2 cellular contexts compared by ENCODE assay signal in genomic region chr2:216803803-216804202, GRCh38.
TF ChIP-seq lines count a peak whose summit lies in the region.

No MANE protein-coding gene starts in this region.

TF ChIP-seq in IMR-90, 13 proteins besides CTCF, POLR2A, EP300 and RAD21:
- TF ChIP-seq, protein P1, sequence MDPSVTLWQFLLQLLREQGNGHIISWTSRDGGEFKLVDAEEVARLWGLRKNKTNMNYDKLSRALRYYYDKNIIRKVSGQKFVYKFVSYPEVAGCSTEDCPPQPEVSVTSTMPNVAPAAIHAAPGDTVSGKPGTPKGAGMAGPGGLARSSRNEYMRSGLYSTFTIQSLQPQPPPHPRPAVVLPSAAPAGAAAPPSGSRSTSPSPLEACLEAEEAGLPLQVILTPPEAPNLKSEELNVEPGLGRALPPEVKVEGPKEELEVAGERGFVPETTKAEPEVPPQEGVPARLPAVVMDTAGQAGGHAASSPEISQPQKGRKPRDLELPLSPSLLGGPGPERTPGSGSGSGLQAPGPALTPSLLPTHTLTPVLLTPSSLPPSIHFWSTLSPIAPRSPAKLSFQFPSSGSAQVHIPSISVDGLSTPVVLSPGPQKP (IDR thresholded peaks at IDR 0.05; ENCODE audit: borderline replicate concordance, low read depth, low read length) = no peak
- TF ChIP-seq RFX5 (IDR thresholded peaks at IDR 0.05; ENCODE audit: low read depth, low read length) (no peak), CEBPB (IDR thresholded peaks at IDR 0.05; ENCODE audit: low read depth, low read length) (no peak), MAFK (IDR thresholded peaks at IDR 0.05; ENCODE audit: low read depth, low read length) (no peak), BHLHE40 (IDR thresholded peaks at IDR 0.05; ENCODE audit: low read depth, low read length) (no peak), FOS (IDR thresholded peaks at IDR 0.05; ENCODE audit: low read depth, low read length) (no peak), NFE2L2 (IDR thresholded peaks at IDR 0.05; ENCODE audit: low read depth, low read length) (no peak), MAZ (IDR thresholded peaks at IDR 0.05; ENCODE audit: borderline replicate concordance, low read depth, low read length) (no peak), USF2 (IDR thresholded peaks at IDR 0.05; ENCODE audit: low read depth, low read length) (no peak), CHD1 (IDR thresholded peaks at IDR 0.05; ENCODE audit: low read depth, low read length) (no peak), RCOR1 (IDR thresholded peaks at IDR 0.05; ENCODE audit: insufficient replicate concordance, low read length) (no peak), SMC3 (IDR thresholded peaks at IDR 0.05; ENCODE audit: low read depth, low read length) (no peak), MXI1 (IDR thresholded peaks at IDR 0.05; ENCODE audit: borderline replicate concordance, low read depth, low read length) (no peak)
TF ChIP-seq in IMR-90: peak in this region for 0.

TF ChIP-seq in SK-N-SH treated with all-trans-retinoic acid at 6 μM for 48 hours, 23 proteins besides CTCF, POLR2A, EP300 and RAD21 (continued from another document):
- TF ChIP-seq, protein P2, sequence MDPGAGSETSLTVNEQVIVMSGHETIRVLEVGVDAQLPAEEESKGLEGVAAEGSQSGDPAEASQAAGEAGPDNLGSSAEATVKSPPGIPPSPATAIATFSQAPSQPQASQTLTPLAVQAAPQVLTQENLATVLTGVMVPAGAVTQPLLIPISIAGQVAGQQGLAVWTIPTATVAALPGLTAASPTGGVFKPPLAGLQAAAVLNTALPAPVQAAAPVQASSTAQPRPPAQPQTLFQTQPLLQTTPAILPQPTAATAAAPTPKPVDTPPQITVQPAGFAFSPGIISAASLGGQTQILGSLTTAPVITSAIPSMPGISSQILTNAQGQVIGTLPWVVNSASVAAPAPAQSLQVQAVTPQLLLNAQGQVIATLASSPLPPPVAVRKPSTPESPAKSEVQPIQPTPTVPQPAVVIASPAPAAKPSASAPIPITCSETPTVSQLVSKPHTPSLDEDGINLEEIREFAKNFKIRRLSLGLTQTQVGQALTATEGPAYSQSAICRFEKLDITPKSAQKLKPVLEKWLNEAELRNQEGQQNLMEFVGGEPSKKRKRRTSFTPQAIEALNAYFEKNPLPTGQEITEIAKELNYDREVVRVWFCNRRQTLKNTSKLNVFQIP (CRISPR knock-in tag; IDR thresholded peaks at IDR 0.05; ENCODE audit: borderline replicate concordance, low read depth) = no peak
- TF ChIP-seq CSRNP3 (CRISPR knock-in tag; IDR thresholded peaks at IDR 0.05) = no peak
- no peak for TF ChIP-seq ZFP30 (CRISPR knock-in tag; IDR thresholded peaks at IDR 0.05)
- TF ChIP-seq OSR1 (CRISPR knock-in tag; IDR thresholded peaks at IDR 0.05) = no peak
